1 cellular context compared by ENCODE assay signal in genomic region chr19:45003485-45003884, GRCh38.
TF ChIP-seq lines count a peak whose summit lies in the region.

No MANE protein-coding gene starts in this region.

TF ChIP-seq in GM12878, 131 proteins besides CTCF, POLR2A, EP300 and RAD21:
- TF ChIP-seq POU2F2 (IDR thresholded peaks at IDR 0.05; ENCODE audit: borderline replicate concordance, low read depth, low read length) = no peak
